In genomic region chr6:43172127-43173007, GRCh38 we compare ENCODE assay signal across 8 cellular contexts. TPM values are rescaled to one million over a fixed set of nuclear protein-coding genes. Genes with fewer than 3 reads are reported as not detected.
DNase-seq lines count a peak whose midpoint lies in the region; ATAC-seq and TF ChIP-seq lines count a peak whose summit lies in the region.

No MANE protein-coding gene starts in this region.

- DNase-seq in ELR (ENCODE audit: low read depth) (peak; percentile 58), NB4 (ENCODE audit: low read depth) (peak; percentile 61), ecto neural progenitor cell (ENCODE audit: low spot score) (peak; percentile 74), mesenchymal stem cell (peak; percentile 43), cortex of kidney (lab: John Stamatoyannopoulos, UW) (no peak)
- peak; percentile 17 to 36 for DNase-seq in activated CD4-positive, alpha-beta T cell treated with anti-CD3 and anti-CD28 coated beads, Interleukin-2, amount 50 U/mL, for 24 hours (ENCODE audit: low read depth in 1 of 2, low spot score in 1 of 2)
- DNase-seq in stimulated activated CD8-positive, alpha-beta memory T cell treated with anti-CD3 and anti-CD28 coated beads, Interleukin-15, amount 100 ng/mL, for 24 hours (ENCODE audit: low read depth): peak; percentile 13

- WGBS in mesenchymal stem cell: 3% methylated on average over 43 of the region's 43 CpGs

- peak overlapping the region; percentile 2 for H2BK15ac ChIP-seq in mesenchymal stem cell (ENCODE audit: low read depth, poor library complexity, severe bottlenecking)

- peaks cover 12% of the 10 kb centered on the region for H3K79me1 ChIP-seq in mesenchymal stem cell (replicated peaks; ENCODE audit: low read length, poor library complexity, severe bottlenecking)

- TF ChIP-seq CTCF in NB4 (IDR thresholded peaks at IDR 0.05; ENCODE audit: low read depth, low read length): no peak

- H3K27ac ChIP-seq in mesenchymal stem cell (ENCODE audit: low read length, poor library complexity, severe bottlenecking): peak overlapping the region; percentile 83

- H3K18ac ChIP-seq in mesenchymal stem cell (ENCODE audit: low read depth in 1 of 2, low read length in 2 of 2): peak overlapping the region; percentile 89 to 95

- peak overlapping the region; percentile 96 for H2BK5ac ChIP-seq in mesenchymal stem cell (ENCODE audit: low read depth, low read length, poor library complexity, severe bottlenecking)

- H4K91ac ChIP-seq in mesenchymal stem cell (ENCODE audit: low read length): peak overlapping the region; percentile 96

- H3K4me1 ChIP-seq in mesenchymal stem cell (ENCODE audit: control insufficient read depth, insufficient read depth, low read depth, low read length): peaks cover 29% of the 10 kb centered on the region

- H4K8ac ChIP-seq in mesenchymal stem cell (ENCODE audit: low read length): peak overlapping the region; percentile 88

- H3K9ac ChIP-seq in mesenchymal stem cell (ENCODE audit: low read length): peak overlapping the region; percentile 94

- peak overlapping the region; percentile 97 for H2BK120ac ChIP-seq in mesenchymal stem cell (ENCODE audit: low read depth, low read length)

- H3K9me3 ChIP-seq in mesenchymal stem cell (ENCODE audit: control insufficient read depth, low read length): no peaks in the 10 kb centered on the region

- H2AK5ac ChIP-seq in mesenchymal stem cell (ENCODE audit: low read length, severe bottlenecking): peak overlapping the region; percentile 58

- H3K36me3 ChIP-seq in mesenchymal stem cell (ENCODE audit: control insufficient read depth in 1 of 2, insufficient read depth in 2 of 2, low read depth in 1 of 2, low read length in 2 of 2): peaks cover 18 to 21% of the 10 kb centered on the region in 2 experiments

- ATAC-seq in GM19455 (IDR thresholded peaks at IDR 0.05; ENCODE audit: unreplicated experiment): no peak

- peak overlapping the region; percentile 73 for H2AFZ ChIP-seq in mesenchymal stem cell (ENCODE audit: low read depth, low read length)

- TF ChIP-seq POLR2A in NB4 (IDR thresholded peaks at IDR 0.05; ENCODE audit: extremely low read depth, insufficient read length): peak; percentile 19

- peak overlapping the region; percentile 80 for H3K4me2 ChIP-seq in mesenchymal stem cell (ENCODE audit: low read length, poor library complexity, severe bottlenecking)

- H3K4me3 ChIP-seq in NB4 (ENCODE audit: low read depth, low read length) (peak overlapping the region; percentile 74), mesenchymal stem cell (ENCODE audit: insufficient read depth in 1 of 2, low read depth in 1 of 2, low read length in 2 of 2) (peak overlapping the region; percentile 90)

- H3K27me3 ChIP-seq in mesenchymal stem cell (ENCODE audit: control insufficient read depth in 1 of 2, insufficient read depth in 1 of 2, low read length in 2 of 2): no peaks in the 10 kb centered on the region

- H3K23ac ChIP-seq in mesenchymal stem cell (ENCODE audit: low read length in 2 of 2): peak overlapping the region; percentile 20 to 30

- peak overlapping the region; percentile 89 to 95 for H3K4ac ChIP-seq in mesenchymal stem cell (ENCODE audit: low read depth in 1 of 2, low read length in 2 of 2)

- H2BK12ac ChIP-seq in mesenchymal stem cell (ENCODE audit: low read length in 2 of 2): peak overlapping the region; percentile 11 to 26

- peak overlapping the region; percentile 74 to 95 for H3K14ac ChIP-seq in mesenchymal stem cell (ENCODE audit: low read length in 2 of 2)

RNA-seq across cellular contexts. Expression of gene SRF, which starts 1.3 kb away (rescaled TPM):
- 30.1 TPM for polyA plus RNA-seq in mesenchymal stem cell (2013, experiment 1 of 2)
- 29.6 TPM for polyA plus RNA-seq in mesenchymal stem cell (2013, experiment 2 of 2)

RNA-seq across cellular contexts. Expression of gene CUL9, which starts 9.6 kb away (rescaled TPM):
- polyA plus RNA-seq in mesenchymal stem cell (2013, experiment 1 of 2): 12.8 TPM
- 11.6 TPM for polyA plus RNA-seq in mesenchymal stem cell (2013, experiment 2 of 2)

RNA-seq across cellular contexts. Expression of gene DNPH1, which starts 56.9 kb away (rescaled TPM):
- polyA plus RNA-seq in mesenchymal stem cell (2013, experiment 1 of 2): 58.5 TPM
- 60.4 TPM for polyA plus RNA-seq in mesenchymal stem cell (2013, experiment 2 of 2)
